In the genomic region with DNA sequence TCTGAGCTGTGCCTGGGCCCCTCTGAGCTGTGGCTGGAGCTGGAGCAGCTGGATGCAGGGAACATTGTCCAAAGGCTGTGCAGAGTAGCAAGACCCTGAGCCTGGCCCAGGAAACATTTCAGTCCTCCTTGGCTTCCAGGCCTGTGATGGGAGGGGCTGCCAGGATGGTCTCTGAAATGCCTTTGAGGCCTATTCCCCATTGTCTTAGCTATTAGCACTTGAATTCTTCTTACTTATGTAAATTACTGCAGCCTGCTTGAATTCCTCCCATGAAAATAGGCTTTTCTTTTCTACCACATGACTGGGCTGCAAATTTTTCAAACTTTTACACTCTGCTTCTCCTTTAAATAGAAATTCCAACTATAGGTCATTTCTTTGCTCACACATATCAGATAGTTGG, we compare ENCODE assay signal across 17 cellular contexts.
DNase-seq lines count a peak whose midpoint lies in the region; ATAC-seq lines count a peak whose summit lies in the region.
"Had no signal": no experiment of that assay in that cellular context is flagged by ENCODE, and none has a peak within 500 bp of the region (broad histone marks: within the 10 kb centered on the region; RNA-seq: fewer than 3 reads in every experiment).

No MANE protein-coding gene starts in this region.

- in situ Hi-C loops in HAP-1 (cut with MboI; ENCODE audit: low sequenced_read_pairs) = no loop called here

- peak; percentile 59 for DNase-seq in ELF-1 (ENCODE audit: low read depth, low spot score)
- peak; percentile 52 to 55 for DNase-seq in HAP-1 (ENCODE audit: low spot score in 2 of 2)
- DNase-seq in NT2/D1 (ENCODE audit: low read depth, low spot score) = peak; percentile 62
- peak; percentile 8 for DNase-seq in iPS-NIHi11 (ENCODE audit: low spot score)
- DNase-seq in NCI-H446 treated with DMSO at 0.1 percent for 48 hours (lab: John Stamatoyannopoulos, UW) = no peak
- no peak for DNase-seq in SK-N-DZ (ENCODE audit: low spot score)
- no peak for DNase-seq in SKM-1 (lab: John Stamatoyannopoulos, UW; ENCODE audit: unreplicated experiment)
- DNase-seq in Right ventricle myocardium inferior (ENCODE audit: missing footprints) = no peak
- DNase-seq: CD4-positive, CD25-positive, alpha-beta regulatory T cell; CD8-positive, alpha-beta memory T cell; DMS 273 treated with DMSO at 0.1 percent for 48 hours; DMS79; EL; GF-D8; GOT3 had no signal

- no peak for ATAC-seq in Right ventricle myocardium inferior
- ATAC-seq: HCT116 had no signal

- H3K9ac ChIP-seq in NT2/D1 (ENCODE audit: insufficient read length, low read depth) = no peak overlapping the region
- H3K9ac ChIP-seq: BLaER1 had no signal

- peaks cover 9% of the 10 kb centered on the region for H3K9me3 ChIP-seq in HAP-1
- peaks cover 27% of the 10 kb centered on the region; the same call in 1 of the 2 replicates for H3K9me3 ChIP-seq in NT2/D1 (ENCODE audit: insufficient read depth, low read length)
- H3K9me3 ChIP-seq: BLaER1 had no signal

- H3K4me3 ChIP-seq in HAP-1 = no peak overlapping the region
- no peak overlapping the region for H3K4me3 ChIP-seq in NT2/D1 (ENCODE audit: insufficient read length, low read depth)
- H3K4me3 ChIP-seq: BLaER1 had no signal

- H3K36me3 ChIP-seq in HAP-1 (replicated peaks) (no peaks in the 10 kb centered on the region), NT2/D1 (ENCODE audit: insufficient read depth, insufficient read length, low read length) (no peaks in the 10 kb centered on the region)
- H3K36me3 ChIP-seq: BLaER1 had no signal

- intact Hi-C loops in Right ventricle myocardium inferior (cut with DNase I) = no loop called here

- peaks cover 5% of the 10 kb centered on the region; the same call in 1 of the 2 replicates for H3K4me1 ChIP-seq in HAP-1
- no peaks in the 10 kb centered on the region for H3K4me1 ChIP-seq in NT2/D1 (ENCODE audit: insufficient read depth, insufficient read length)
- H3K4me1 ChIP-seq: BLaER1 had no signal

- H3K27me3 ChIP-seq in HAP-1 (ENCODE audit: low read depth) (no peaks in the 10 kb centered on the region), NT2/D1 (ENCODE audit: insufficient read depth, insufficient read length) (no peaks in the 10 kb centered on the region)

Comparison
In these comparisons a context has a peak if more than half of its experiments do, and no peak if none do; other contexts are left out.
1. DNase-seq: peak in ELF-1 (single experiment), HAP-1 (2 of 2), NT2/D1 (single experiment) and iPS-NIHi11 (single experiment); none in NCI-H446 treated with DMSO at 0.1 percent for 48 hours (single experiment), SK-N-DZ (single experiment), SKM-1 (single experiment) and Right ventricle myocardium inferior (single experiment).